28 cellular contexts compared by ENCODE assay signal in the genomic region with DNA sequence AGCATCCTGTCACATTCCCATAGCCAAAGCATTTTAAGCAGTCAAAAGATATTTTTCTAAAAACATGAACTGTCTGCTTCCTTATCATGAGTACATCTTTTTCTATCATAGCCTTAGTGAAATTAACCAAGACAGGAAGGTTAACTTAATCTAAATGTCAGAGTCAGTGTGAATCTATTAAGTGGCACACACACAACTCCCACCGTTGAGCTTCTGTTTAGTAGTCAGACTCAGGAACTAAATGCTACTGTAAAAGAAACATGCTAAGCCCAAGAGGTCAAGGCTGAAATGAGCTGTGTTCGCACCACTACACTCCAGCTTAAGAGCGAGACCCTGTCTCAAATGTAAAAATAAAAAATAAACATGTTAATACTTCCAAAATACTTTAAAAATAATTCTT. TPM values are rescaled to one million over a fixed set of nuclear protein-coding genes. Genes with fewer than 3 reads are reported as not detected.
"Had no signal": no experiment of that assay in that cellular context is flagged by ENCODE, and none has a peak within 500 bp of the region (broad histone marks: within the 10 kb centered on the region; RNA-seq: fewer than 3 reads in every experiment).

No MANE protein-coding gene starts in this region.

- FAIRE-seq: colon, frontal cortex had no signal

- H3K27ac ChIP-seq: esophagus squamous epithelium, lower lobe of right lung, prostate gland, sigmoid colon, stomach, thyroid gland, upper lobe of left lung, uterus had no signal

- ATAC-seq: left colon; left ventricle myocardium superior; lower lobe of right lung; naive thymus-derived CD8-positive, alpha-beta T cell; right cardiac atrium; stimulated activated effector memory CD8-positive, alpha-beta T cell treated with anti-CD3 and anti-CD28 coated beads, Interleukin-12 subunit alpha, Interleukin-12 subunit beta, amount 100 ng/mL, for 72 hours had no signal

- H3K9me3 ChIP-seq: esophagus squamous epithelium, lower lobe of right lung, prostate gland, sigmoid colon, stomach, thyroid gland, upper lobe of left lung, uterus had no signal

- H3K4me3 ChIP-seq: esophagus squamous epithelium, lower lobe of right lung, prostate gland, sigmoid colon, stomach, thyroid gland, upper lobe of left lung, uterus had no signal

- DNase-seq: effector memory CD4-positive, alpha-beta T cell; esophagus squamous epithelium; hypothalamus; immature natural killer cell; islet precursor cell; kidney glomerular epithelial cell; left colon; left ventricle myocardium superior; lower lobe of right lung; naive thymus-derived CD8-positive, alpha-beta T cell; nephron progenitor cell; nucleus accumbens; right cardiac atrium; sigmoid colon; stimulated activated CD4-positive, alpha-beta T cell treated with anti-CD3 and anti-CD28 coated beads, Interleukin-2, amount 100 ng/mL, for 24 hours; stimulated activated CD4-positive, alpha-beta T cell treated with anti-CD3 and anti-CD28 coated beads, Interleukin-4, amount 100 ng/mL, for 24 hours; stimulated activated naive CD4-positive, alpha-beta T cell treated with Interleukin-2 at 50 U/mL for 16 hours; stomach; thyroid gland; upper lobe of left lung; uterus had no signal

- H3K36me3 ChIP-seq: prostate gland, uterus had no signal

RNA-seq across cellular contexts. Expression of a gene that starts 7.7 kb away (rescaled TPM):
- total RNA-seq: esophagus squamous epithelium; left ventricle myocardium superior; lower lobe of right lung; mesenteric fat pad; naive thymus-derived CD8-positive, alpha-beta T cell; osteocyte; right cardiac atrium; sigmoid colon; stomach; subcutaneous adipose tissue; thyroid gland; upper lobe of left lung; uterus had no signal
- polyA plus RNA-seq: immature natural killer cell; naive thymus-derived CD8-positive, alpha-beta T cell; right cardiac atrium had no signal
